In the genomic region with DNA sequence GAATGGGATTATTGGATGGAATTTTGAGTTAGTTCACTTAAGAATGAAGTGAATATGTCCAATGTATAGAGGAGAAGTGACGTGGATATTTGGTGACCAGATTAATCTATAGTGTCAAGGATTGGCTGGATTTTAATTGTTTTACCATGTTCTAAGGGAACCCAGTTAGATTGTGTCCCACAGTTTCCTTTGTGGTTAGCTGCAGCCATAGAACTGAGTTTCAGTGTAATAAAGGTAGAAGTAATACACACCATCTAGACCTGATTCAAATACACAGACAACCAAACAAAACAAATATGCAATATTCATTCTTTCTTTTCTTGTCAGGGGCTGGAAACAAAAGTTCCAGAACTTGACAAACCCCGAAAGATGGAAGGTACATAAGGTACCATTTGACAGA, we compare ENCODE assay signal across 8 cellular contexts.
"Had no signal": no experiment of that assay in that cellular context is flagged by ENCODE, and none has a peak within 500 bp of the region (broad histone marks: within the 10 kb centered on the region; RNA-seq: fewer than 3 reads in every experiment).

No MANE protein-coding gene starts in this region.

- H3K4me3 ChIP-seq: GM23248, HAP-1 had no signal

- H3K9me3 ChIP-seq: HAP-1 had no signal

- H3K4me1 ChIP-seq: HAP-1 had no signal

- DNase-seq: GM23248, GOT3, H7, HFFc6, KG1 had no signal

- ATAC-seq: HCT116 had no signal

- FAIRE-seq: HTR-8/SVneo had no signal

- H3K9ac ChIP-seq: GM23248 had no signal

- H3K27ac ChIP-seq: GM23248 had no signal

- H2AFZ ChIP-seq: GM23248 had no signal

- H3K36me3 ChIP-seq: HAP-1 had no signal
